Comparison of ENCODE assay signal across 9 cellular contexts in the genomic region with DNA sequence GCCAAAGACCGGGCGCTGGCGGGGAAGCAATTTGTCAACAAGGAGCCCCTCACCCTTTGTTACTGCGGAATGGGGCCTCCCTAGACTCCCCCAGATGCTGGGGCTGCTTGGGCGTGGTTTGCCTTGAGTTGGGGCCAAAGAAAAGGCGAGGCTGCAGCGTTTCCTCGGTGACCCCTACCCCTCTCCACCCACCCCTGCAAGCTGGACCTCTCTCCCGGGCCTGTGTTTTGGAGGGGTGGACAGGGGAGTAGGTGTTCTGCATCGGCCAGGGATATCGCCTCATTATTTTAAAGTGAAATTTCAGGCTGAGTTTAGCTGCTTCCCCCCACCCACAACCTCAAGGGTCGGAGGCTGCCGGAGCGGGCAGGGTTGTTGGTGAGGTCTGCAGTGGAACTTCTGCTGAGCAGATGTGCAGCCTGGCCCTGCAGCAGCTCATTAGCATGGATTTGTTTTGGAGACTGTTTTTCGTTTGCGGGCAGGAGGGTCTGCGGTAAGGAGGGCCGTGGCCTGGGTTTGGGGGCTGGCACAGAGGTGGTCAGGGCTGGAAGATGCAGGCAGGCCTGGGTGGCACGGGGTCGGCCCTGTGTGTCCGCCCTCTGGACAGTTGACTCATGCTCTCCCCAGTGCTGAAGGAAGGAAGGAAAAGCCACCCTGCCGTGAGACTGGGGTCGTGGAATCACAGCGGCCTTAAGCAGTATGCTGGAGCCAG. TPM values are rescaled to one million over a fixed set of nuclear protein-coding genes. Genes with fewer than 3 reads are reported as not detected.
A peak's percentile ranks its signal among the peaks of the same experiment; 100 is the strongest.
DNase-seq lines count a peak whose midpoint lies in the region; ATAC-seq and TF ChIP-seq lines count a peak whose summit lies in the region.
"Had no signal": no experiment of that assay in that cellular context is flagged by ENCODE, and none has a peak within 500 bp of the region (broad histone marks: within the 10 kb centered on the region; RNA-seq: fewer than 3 reads in every experiment).

No MANE protein-coding gene starts in this region.

- H3K4me1 Mint-ChIP-seq in activated naive CD4-positive, alpha-beta T cell treated with anti-CD3 and anti-CD28 coated beads, Interleukin-2, amount 50 U/mL, for 24 hours, result peaks cover 26% of the 10 kb centered on the region

- no peaks in the 10 kb centered on the region for H3K36me3 Mint-ChIP-seq in activated naive CD4-positive, alpha-beta T cell treated with anti-CD3 and anti-CD28 coated beads, Interleukin-2, amount 50 U/mL, for 24 hours
- peaks cover 5 to 6% of the 10 kb centered on the region in 2 donors for H3K36me3 Mint-ChIP-seq in activated naive CD4-positive, alpha-beta T cell treated with anti-CD3 and anti-CD28 coated beads, Interleukin-2, amount 50 U/mL, for 72 hours

- no peaks in the 10 kb centered on the region for H3K9me3 ChIP-seq in colonic mucosa
- no peaks in the 10 kb centered on the region for H3K9me3 ChIP-seq in mesodermal cell (ENCODE audit: control insufficient read depth, low read length)
- no peaks in the 10 kb centered on the region for H3K9me3 ChIP-seq in upper lobe of right lung
- H3K9me3 ChIP-seq: neutrophil had no signal

- DNase-seq in activated naive CD4-positive, alpha-beta T cell treated with anti-CD3 and anti-CD28 coated beads, Interleukin-2, amount 50 U/mL, for 72 hours (ENCODE audit: low spot score in 2 of 2), result no peak
- peak; percentile 48 for DNase-seq in colonic mucosa
- peak; percentile 62 for DNase-seq in upper lobe of right lung
- DNase-seq in OCI-M2 (lab: John Stamatoyannopoulos, UW; ENCODE audit: unreplicated experiment), result no peak
- no peak for DNase-seq in stimulated activated CD8-positive, alpha-beta memory T cell treated with anti-CD3 and anti-CD28 coated beads, Interleukin-4, amount 100 ng/mL, for 48 hours

- peaks cover 36% of the 10 kb centered on the region for H3K4me1 ChIP-seq in colonic mucosa
- H3K4me1 ChIP-seq in mesodermal cell (ENCODE audit: control insufficient read depth, insufficient read depth, low read length, poor library complexity, severe bottlenecking), result peaks cover 12% of the 10 kb centered on the region
- peaks cover 16% of the 10 kb centered on the region for H3K4me1 ChIP-seq in upper lobe of right lung

- H3K9me3 Mint-ChIP-seq in activated naive CD4-positive, alpha-beta T cell treated with anti-CD3 and anti-CD28 coated beads, Interleukin-2, amount 50 U/mL, for 24 hours, result no peaks in the 10 kb centered on the region
- no peaks in the 10 kb centered on the region for H3K9me3 Mint-ChIP-seq in activated naive CD4-positive, alpha-beta T cell treated with anti-CD3 and anti-CD28 coated beads, Interleukin-2, amount 50 U/mL, for 72 hours

- no peak for ATAC-seq in activated naive CD4-positive, alpha-beta T cell treated with anti-CD3 and anti-CD28 coated beads, Interleukin-2, amount 50 U/mL, for 72 hours
- ATAC-seq in upper lobe of right lung (no peak), HG03175 (IDR thresholded peaks at IDR 0.05; ENCODE audit: unreplicated experiment) (no peak)

- H3K4me3 Mint-ChIP-seq in activated naive CD4-positive, alpha-beta T cell treated with anti-CD3 and anti-CD28 coated beads, Interleukin-2, amount 50 U/mL, for 24 hours, result peak overlapping the region; percentile 33

- no peaks in the 10 kb centered on the region for H3K27me3 Mint-ChIP-seq in activated naive CD4-positive, alpha-beta T cell treated with anti-CD3 and anti-CD28 coated beads, Interleukin-2, amount 50 U/mL, for 24 hours

- intact Hi-C loops in colonic mucosa (cut with DNase I) (no loop called here), upper lobe of right lung (cut with DNase I) (no loop called here)

- H3K27ac ChIP-seq in colonic mucosa (peak overlapping the region; percentile 86), mesodermal cell (ENCODE audit: low read depth, low read length, severe bottlenecking) (no peak overlapping the region), upper lobe of right lung (peak overlapping the region; percentile 84)
- H3K27ac ChIP-seq: neutrophil had no signal

- TF ChIP-seq CTCF in colonic mucosa (IDR thresholded peaks at IDR 0.05) (no peak), upper lobe of right lung (IDR thresholded peaks at IDR 0.05) (no peak)

- no peak overlapping the region for H3K27ac Mint-ChIP-seq in activated naive CD4-positive, alpha-beta T cell treated with anti-CD3 and anti-CD28 coated beads, Interleukin-2, amount 50 U/mL, for 24 hours
- H3K27ac Mint-ChIP-seq in activated naive CD4-positive, alpha-beta T cell treated with anti-CD3 and anti-CD28 coated beads, Interleukin-2, amount 50 U/mL, for 72 hours, result no peak overlapping the region

- H3K27me3 ChIP-seq in colonic mucosa (no peaks in the 10 kb centered on the region), upper lobe of right lung (peaks cover 17% of the 10 kb centered on the region)

- WGBS in mesodermal cell (ENCODE audit: insufficient coverage in 2 of 2), 2 experiments, result 65 to 75% methylated on average over 11 to 13 of the region's 24 CpGs

- H3K9ac ChIP-seq in colonic mucosa (ENCODE audit: low read depth in 2 of 2, low read length in 2 of 2), result peak overlapping the region; percentile 94 to 99

- H3K36me3 ChIP-seq in colonic mucosa (no peaks in the 10 kb centered on the region), mesodermal cell (ENCODE audit: control insufficient read depth, insufficient read depth, low read length) (no peaks in the 10 kb centered on the region), upper lobe of right lung (no peaks in the 10 kb centered on the region)
- H3K36me3 ChIP-seq: neutrophil had no signal

- H3K4me3 ChIP-seq in colonic mucosa (peak overlapping the region; percentile 59), mesodermal cell (ENCODE audit: extremely low read depth, insufficient read depth, low read length, poor library complexity, severe bottlenecking) (peak overlapping the region; percentile 53), upper lobe of right lung (peak overlapping the region; percentile 66)

RNA-seq across cellular contexts. Expression of a gene that starts 1.6 kb away (rescaled TPM):
- total RNA-seq in activated naive CD4-positive, alpha-beta T cell treated with anti-CD3 and anti-CD28 coated beads, Interleukin-2, amount 50 U/mL, for 72 hours, result 10 to 100 TPM; 16.2 to 24.0 TPM
- 100 to 1,000 TPM; 340 to 393 TPM for total RNA-seq in colonic mucosa
- polyA plus RNA-seq in mesodermal cell (2013, experiment 1 of 2), result 15.1 TPM
- 12.7 TPM for polyA plus RNA-seq in mesodermal cell (2013, experiment 2 of 2)
- 218 TPM for total RNA-seq in upper lobe of right lung

RNA-seq across cellular contexts. Expression of a gene that starts 19.0 kb away (rescaled TPM):
- total RNA-seq in activated naive CD4-positive, alpha-beta T cell treated with anti-CD3 and anti-CD28 coated beads, Interleukin-2, amount 50 U/mL, for 72 hours, result under 1 TPM; 0.11 to 0.68 TPM
- total RNA-seq in colonic mucosa, result not detected
- not detected for polyA plus RNA-seq in mesodermal cell (2013, experiment 1 of 2)
- polyA plus RNA-seq in mesodermal cell (2013, experiment 2 of 2), result not detected
- total RNA-seq in upper lobe of right lung, result not detected

Comparison
In these comparisons a context has a peak if more than half of its experiments do, and no peak if none do; other contexts are left out.
1. DNase-seq: peak in colonic mucosa (single experiment) and upper lobe of right lung (single experiment); none in activated naive CD4-positive, alpha-beta T cell treated with anti-CD3 and anti-CD28 coated beads, Interleukin-2, amount 50 U/mL, for 72 hours (0 of 2), OCI-M2 (single experiment) and stimulated activated CD8-positive, alpha-beta memory T cell treated with anti-CD3 and anti-CD28 coated beads, Interleukin-4, amount 100 ng/mL, for 48 hours (single experiment).
2. Peak in every context shown above with its lines, with median percentiles within 50 percentile points of each other: H3K4me3 ChIP-seq.